In genomic region chr16:67731071-67731810, GRCh38 we compare ENCODE assay signal across 24 cellular contexts.
"Had no signal": no experiment of that assay in that cellular context is flagged by ENCODE, and none has a peak within 500 bp of the region (broad histone marks: within the 10 kb centered on the region; RNA-seq: fewer than 3 reads in every experiment).

No MANE protein-coding gene starts in this region.

- FAIRE-seq: endothelial cell of umbilical vein had no signal

- H3K4me1 Mint-ChIP-seq: activated naive CD8-positive, alpha-beta T cell treated with anti-CD3 and anti-CD28 coated beads for 36 hours; immature natural killer cell; natural killer cell; stimulated activated naive CD8-positive, alpha-beta T cell treated with anti-CD3 and anti-CD28 coated beads, Interleukin-15, amount 100 ng/mL, for 72 hours; WTC11 had no signal

- ATAC-seq: activated T-cell treated with anti-CD3 and anti-CD28 coated beads, Interleukin-2, amount 50 U/mL, for 72 hours; esophagus mucosa; left lung; natural killer cell; psoas muscle; SK-N-SH treated with all-trans-retinoic acid at 6 μM for 48 hours; stimulated activated naive CD8-positive, alpha-beta T cell treated with anti-CD3 and anti-CD28 coated beads, Interleukin-15, amount 100 ng/mL, for 72 hours; WTC11 had no signal

- H3K27me3 Mint-ChIP-seq: activated naive CD8-positive, alpha-beta T cell treated with anti-CD3 and anti-CD28 coated beads for 36 hours; stimulated activated naive CD8-positive, alpha-beta T cell treated with anti-CD3 and anti-CD28 coated beads, Interleukin-15, amount 100 ng/mL, for 72 hours had no signal

- H3K27me3 ChIP-seq: left lung, ovary, right atrium auricular region, tibial artery had no signal

- H3K4me1 ChIP-seq: left lung, psoas muscle, right atrium auricular region, tibial artery had no signal

- DNase-seq: activated CD8-positive, alpha-beta memory T cell treated with anti-CD3 and anti-CD28 coated beads, Interleukin-2, amount 50 U/mL, for 48 hours; activated effector memory CD4-positive, alpha-beta T cell treated with Interleukin-2 at 50 U/mL for 16 hours; activated naive CD8-positive, alpha-beta T cell treated with anti-CD3 and anti-CD28 coated beads for 36 hours; activated T-cell treated with anti-CD3 and anti-CD28 coated beads, Interleukin-2, amount 50 U/mL, for 72 hours; dermis blood vessel endothelial cell; effector memory CD4-positive, alpha-beta T cell; foreskin melanocyte; immature natural killer cell; kidney glomerular epithelial cell; mammary epithelial cell; midbrain; natural killer cell; ovary; psoas muscle; stimulated activated CD4-positive, alpha-beta T cell treated with anti-CD3 and anti-CD28 coated beads, Interleukin-12 subunit alpha, Interleukin-12 subunit beta, amount 100 ng/mL, for 4 hours; stimulated activated naive CD8-positive, alpha-beta T cell treated with anti-CD3 and anti-CD28 coated beads, Interleukin-15, amount 100 ng/mL, for 72 hours; T1000; tibial artery had no signal

- H3K27ac Mint-ChIP-seq: activated naive CD8-positive, alpha-beta T cell treated with anti-CD3 and anti-CD28 coated beads for 36 hours; activated T-cell treated with anti-CD3 and anti-CD28 coated beads, Interleukin-2, amount 50 U/mL, for 72 hours; immature natural killer cell; natural killer cell; WTC11 had no signal

- H3K9me3 ChIP-seq: left lung, ovary, psoas muscle, right atrium auricular region, tibial artery had no signal

- H3K4me3 Mint-ChIP-seq: activated naive CD8-positive, alpha-beta T cell treated with anti-CD3 and anti-CD28 coated beads for 36 hours; activated T-cell treated with anti-CD3 and anti-CD28 coated beads, Interleukin-2, amount 50 U/mL, for 72 hours; immature natural killer cell; natural killer cell; stimulated activated naive CD8-positive, alpha-beta T cell treated with anti-CD3 and anti-CD28 coated beads, Interleukin-15, amount 100 ng/mL, for 72 hours; WTC11 had no signal

- H3K4me3 ChIP-seq: left lung, ovary, psoas muscle, right atrium auricular region, tibial artery had no signal

- H3K36me3 Mint-ChIP-seq: natural killer cell had no signal

- H3K36me3 ChIP-seq: ovary had no signal

- H3K27ac ChIP-seq: left lung, ovary, psoas muscle, right atrium auricular region, tibial artery had no signal

- H3K9me3 Mint-ChIP-seq: activated naive CD8-positive, alpha-beta T cell treated with anti-CD3 and anti-CD28 coated beads for 36 hours; activated T-cell treated with anti-CD3 and anti-CD28 coated beads, Interleukin-2, amount 50 U/mL, for 72 hours; immature natural killer cell; natural killer cell; stimulated activated naive CD8-positive, alpha-beta T cell treated with anti-CD3 and anti-CD28 coated beads, Interleukin-15, amount 100 ng/mL, for 72 hours; WTC11 had no signal
